In the genomic region with DNA sequence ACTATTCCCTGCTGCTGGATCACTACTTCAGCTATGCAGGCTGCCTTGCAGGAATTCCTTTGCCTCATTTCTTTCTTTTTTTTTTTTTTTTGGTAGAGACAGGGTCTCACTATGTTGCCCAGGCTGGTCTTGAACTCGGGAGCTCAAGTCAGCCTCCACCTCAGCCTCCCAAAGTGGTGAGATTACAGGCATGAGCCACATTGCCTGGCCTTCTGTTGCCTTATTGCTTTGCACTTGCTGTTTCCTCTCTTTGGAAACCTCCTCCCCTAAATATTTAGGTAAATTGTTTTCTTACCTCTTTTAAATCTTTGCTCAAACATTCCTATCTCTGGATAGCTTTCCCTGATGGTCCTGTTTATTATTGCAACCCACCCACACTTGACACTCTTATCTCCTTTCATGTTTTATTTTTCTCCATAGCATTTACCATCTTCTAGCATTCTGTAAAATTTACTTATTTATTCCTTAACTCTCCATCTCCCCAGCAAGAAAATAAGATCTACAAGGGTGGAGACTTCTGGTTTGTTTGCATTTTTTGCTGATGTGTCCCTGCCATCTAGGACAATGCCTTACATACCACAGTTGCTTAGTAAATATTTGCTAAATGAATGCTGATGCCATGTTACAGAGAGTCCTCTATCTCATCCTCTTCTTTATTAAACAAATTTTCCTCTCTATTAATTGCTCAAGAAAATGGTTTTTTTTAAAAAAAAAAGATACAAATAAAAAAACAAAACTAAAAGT, we compare ENCODE assay signal across 12 cellular contexts.
DNase-seq lines count a peak whose midpoint lies in the region; ATAC-seq and TF ChIP-seq lines count a peak whose summit lies in the region.
"Had no signal": no experiment of that assay in that cellular context is flagged by ENCODE, and none has a peak within 500 bp of the region (broad histone marks: within the 10 kb centered on the region; RNA-seq: fewer than 3 reads in every experiment).

No MANE protein-coding gene starts in this region.

- TF ChIP-seq CTCF in PC-9 (conservative IDR thresholded peaks at IDR 0.05): no peak

- no peak overlapping the region for H3K4me3 ChIP-seq in PC-9
- H3K4me3 ChIP-seq: ascending aorta, skin epidermis had no signal

- H3K27ac ChIP-seq in PC-9: peak overlapping the region; percentile 23
- H3K27ac ChIP-seq: ascending aorta had no signal

- peak; percentile 79 for ATAC-seq in esophagus mucosa

- CTCF ChIA-PET in PC-9 (lab: Charles Lee): no interaction called here

- peak overlapping the region; percentile 16 for H3K4me2 ChIP-seq in PC-9

- H3K9me2 ChIP-seq in PC-9 (ENCODE audit: insufficient read depth): no peaks in the 10 kb centered on the region

- no peaks in the 10 kb centered on the region for H3K27me3 ChIP-seq in PC-9 (ENCODE audit: insufficient read depth, low read depth)
- H3K27me3 ChIP-seq: ascending aorta had no signal

- peaks cover 48% of the 10 kb centered on the region for H3K4me1 ChIP-seq in PC-9 (replicated peaks; ENCODE audit: insufficient read depth)
- H3K4me1 ChIP-seq: ascending aorta had no signal

- H2AFZ ChIP-seq in PC-9: no peak overlapping the region

- no peaks in the 10 kb centered on the region for H3K79me2 ChIP-seq in PC-9 (ENCODE audit: low read depth)

- H3K9me3 ChIP-seq in PC-9 (ENCODE audit: insufficient read depth, low read depth): peaks cover 10% of the 10 kb centered on the region
- H3K9me3 ChIP-seq: ascending aorta had no signal

- peak; percentile 72 for DNase-seq in GM04503 (ENCODE audit: low read depth)
- DNase-seq in PC-9: peak; percentile 24 to 91
- peak; percentile 37 for DNase-seq in renal cortical epithelial cell (ENCODE audit: low read depth)
- DNase-seq in germinal center (ENCODE audit: low spot score): no peak
- no peak for DNase-seq in amygdala (lab: John Stamatoyannopoulos, UW)
- no peak for DNase-seq in glomerular visceral epithelial cell (ENCODE audit: extremely low spot score)
- DNase-seq: activated CD4-positive, alpha-beta T cell treated with anti-CD3 and anti-CD28 coated beads, Interleukin-2, amount 50 U/mL, for 48 hours; effector CD8-positive, alpha-beta T cell; NCI-H524 treated with DMSO at 0.1 percent for 48 hours had no signal

- H3K36me3 ChIP-seq in PC-9 (ENCODE audit: low read depth): no peaks in the 10 kb centered on the region
- H3K36me3 ChIP-seq: ascending aorta had no signal

- POLR2A ChIA-PET in PC-9 (lab: Charles Lee; ENCODE audit: unreplicated experiment): interaction anchor here (0.6 kb wide), 1 partner anchor 61 kb away, joined by 5 read pairs; no protein-coding TSS in a partner anchor

- no TSS peak for BruUV-seq in PC-9 (replicated peaks; lab: Mats Ljungman, UMichigan)

- intact Hi-C loops in PC-9 (cut with micrococcal nuclease; ENCODE audit: unreplicated experiment): loop anchor here (2.0 to 10.0 kb wide), 5 partner anchors 135 to 945 kb away; a partner anchor contains a TSS

- peaks cover 14% of the 10 kb centered on the region; the same call in 1 of the 2 replicates for H3F3A ChIP-seq in PC-9 (ENCODE audit: insufficient read depth, low read depth)

- no peaks in the 10 kb centered on the region for H4K20me1 ChIP-seq in PC-9 (ENCODE audit: insufficient read depth)

Comparison
In these comparisons a context has a peak if more than half of its experiments do, and no peak if none do; other contexts are left out.
1. DNase-seq: peak in GM04503 (single experiment), PC-9 (2 of 2) and renal cortical epithelial cell (single experiment); none in germinal center (single experiment), amygdala (0 of 56) and glomerular visceral epithelial cell (single experiment).